Comparison of ENCODE assay signal across 17 cellular contexts in the genomic region with DNA sequence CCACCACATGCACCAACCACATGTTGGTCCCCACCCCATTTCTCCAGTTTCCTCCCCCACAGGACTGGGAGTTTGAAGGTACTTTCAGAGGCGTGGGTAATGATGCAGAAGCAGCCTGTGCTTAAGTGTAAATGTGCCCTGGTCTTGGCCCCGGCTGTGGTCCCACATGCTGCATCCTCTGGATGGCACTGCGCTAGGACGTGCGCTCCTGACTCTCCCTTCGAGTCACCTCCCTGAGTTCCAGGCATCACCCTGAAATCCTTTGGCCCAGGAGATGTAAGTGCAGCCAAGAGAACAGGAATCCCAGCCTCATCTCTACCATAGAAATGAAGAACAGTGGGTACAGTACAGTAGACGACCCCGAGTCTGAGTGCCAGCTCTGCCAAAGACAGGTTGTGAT. TPM values are rescaled to one million over a fixed set of nuclear protein-coding genes. Genes with fewer than 3 reads are reported as not detected.
A peak's percentile ranks its signal among the peaks of the same experiment; 100 is the strongest.
DNase-seq lines count a peak whose midpoint lies in the region; TF ChIP-seq lines count a peak whose summit lies in the region.
"Had no signal": no experiment of that assay in that cellular context is flagged by ENCODE, and none has a peak within 500 bp of the region (broad histone marks: within the 10 kb centered on the region; RNA-seq: fewer than 3 reads in every experiment).

No MANE protein-coding gene starts in this region.

- no peak overlapping the region for H3K14ac ChIP-seq in trophoblast cell (ENCODE audit: low read length)

- no peaks in the 10 kb centered on the region for H3K9me3 ChIP-seq in OCI-LY3 (ENCODE audit: insufficient read depth, low read length)
- peaks cover 3% of the 10 kb centered on the region for H3K9me3 ChIP-seq in trophoblast cell (ENCODE audit: insufficient read depth, low read depth, low read length)
- H3K9me3 ChIP-seq in GM23248 (ENCODE audit: low read depth), result no peaks in the 10 kb centered on the region
- H3K9me3 ChIP-seq: HAP-1 had no signal

- H2AFZ ChIP-seq in OCI-LY3 (ENCODE audit: low read depth, low read length), result no peak overlapping the region
- H2AFZ ChIP-seq in trophoblast cell (ENCODE audit: insufficient read depth, low read length, poor library complexity), result no peak overlapping the region
- no peak overlapping the region for H2AFZ ChIP-seq in GM23248

- no peak overlapping the region for H2BK120ac ChIP-seq in trophoblast cell (ENCODE audit: insufficient read depth, low read length, poor library complexity)

- no peaks in the 10 kb centered on the region for H3F3A ChIP-seq in GM23248 (ENCODE audit: insufficient read depth)

- peak overlapping the region; percentile 75 for H3K4me3 Mint-ChIP-seq in dendritic cell treated with granulocyte-macrophage colony-stimulating factor and Interleukin-4, amounts not matched to agents 40 ng/mL and 50 ng/mL, for 4 days
- H3K4me3 Mint-ChIP-seq: CD8-positive, alpha-beta T cell had no signal

- H2AK5ac ChIP-seq in trophoblast cell (ENCODE audit: low read length), result no peak overlapping the region

- H3K9ac ChIP-seq in OCI-LY3 (ENCODE audit: low read length) (no peak overlapping the region), trophoblast cell (ENCODE audit: low read length) (no peak overlapping the region), GM23248 (no peak overlapping the region)

- peak overlapping the region; percentile 87 for H3K27ac Mint-ChIP-seq in dendritic cell treated with granulocyte-macrophage colony-stimulating factor and Interleukin-4, amounts not matched to agents 40 ng/mL and 50 ng/mL, for 4 days
- H3K27ac Mint-ChIP-seq: CD8-positive, alpha-beta T cell had no signal

- H4K12ac ChIP-seq in trophoblast cell (ENCODE audit: low read depth, low read length), result no peak overlapping the region

- no peak overlapping the region for H3K18ac ChIP-seq in trophoblast cell (ENCODE audit: low read length)

- H4K91ac ChIP-seq in trophoblast cell (ENCODE audit: low read depth, low read length), result no peak overlapping the region

- peak overlapping the region; percentile 55 for H3K27ac ChIP-seq in OCI-LY3 (ENCODE audit: low read length)
- H3K27ac ChIP-seq in trophoblast cell (ENCODE audit: low read depth, low read length), result no peak overlapping the region
- no peak overlapping the region for H3K27ac ChIP-seq in GM23248

- H3K23ac ChIP-seq in trophoblast cell (ENCODE audit: low read length), result peak overlapping the region; percentile 44

- H3K36me3 Mint-ChIP-seq in dendritic cell treated with granulocyte-macrophage colony-stimulating factor and Interleukin-4, amounts not matched to agents 40 ng/mL and 50 ng/mL, for 4 days (ENCODE audit: low read depth), result peaks cover 91% of the 10 kb centered on the region
- H3K36me3 Mint-ChIP-seq: CD8-positive, alpha-beta T cell had no signal

- WGBS in trophoblast cell (ENCODE audit: extremely low coverage, insufficient coverage, insufficient read length), result no CpG with 5 or more reads among the region's 8 CpGs
- 59 to 65% methylated on average over 8 of the region's 8 CpGs for WGBS in GM23248 (ENCODE audit: low coverage in 1 of 2, low lambda C conversion rate in 2 of 2, missing lambda C conversion rate in 2 of 2), 2 experiments

- peaks cover 81% of the 10 kb centered on the region for H3K4me1 Mint-ChIP-seq in dendritic cell treated with granulocyte-macrophage colony-stimulating factor and Interleukin-4, amounts not matched to agents 40 ng/mL and 50 ng/mL, for 4 days (ENCODE audit: low read depth)

- no peak for TF ChIP-seq CTCF in OCI-LY3 (IDR thresholded peaks at IDR 0.05; ENCODE audit: low read depth, low read length)

- no peaks in the 10 kb centered on the region for H3K9me2 ChIP-seq in GM23248 (ENCODE audit: insufficient read depth)

- DNase-seq in trophoblast cell (no peak), GM23248 (no peak), globus pallidus (ENCODE audit: low spot score) (no peak), HCEC 1CT (no peak)
- DNase-seq: ACHN; Calu3; CD8-positive, alpha-beta T cell; DMS79 treated with DMSO at 0.1 percent for 48 hours; GF-D8; IMR-90 had no signal

- H3K79me1 ChIP-seq in trophoblast cell (ENCODE audit: low read length), result no peaks in the 10 kb centered on the region

- H3K4me1 ChIP-seq in OCI-LY3 (ENCODE audit: low read length) (peaks cover 71% of the 10 kb centered on the region), trophoblast cell (ENCODE audit: control insufficient read depth in 1 of 2, insufficient read depth in 2 of 2, low read length in 2 of 2) (peaks cover under 1% of the 10 kb centered on the region in 2 experiments), GM23248 (ENCODE audit: insufficient read depth) (no peaks in the 10 kb centered on the region)

- in situ Hi-C loops in GM23248 (cut with MboI), result no loop called here

- H3K4me3 ChIP-seq in OCI-LY3 (ENCODE audit: low read length) (no peak overlapping the region), trophoblast cell (ENCODE audit: low read depth, low read length) (no peak overlapping the region), GM23248 (no peak overlapping the region)
- H3K4me3 ChIP-seq: HAP-1, K562 had no signal

- no peak overlapping the region for H3K4ac ChIP-seq in trophoblast cell (ENCODE audit: low read depth, low read length)

- H3K27me3 ChIP-seq in OCI-LY3 (ENCODE audit: low read depth, low read length) (no peaks in the 10 kb centered on the region), trophoblast cell (ENCODE audit: insufficient read depth, low read length) (peaks cover 8% of the 10 kb centered on the region), GM23248 (replicated peaks; ENCODE audit: insufficient read depth) (peaks cover 74% of the 10 kb centered on the region)

- H3K79me2 ChIP-seq in OCI-LY3 (ENCODE audit: low read length) (peaks cover 97% of the 10 kb centered on the region), trophoblast cell (ENCODE audit: control insufficient read depth, insufficient read depth, low read length, poor library complexity) (no peaks in the 10 kb centered on the region), GM23248 (ENCODE audit: insufficient read depth) (no peaks in the 10 kb centered on the region)

- H3K9me3 Mint-ChIP-seq in dendritic cell treated with granulocyte-macrophage colony-stimulating factor and Interleukin-4, amounts not matched to agents 40 ng/mL and 50 ng/mL, for 4 days, result no peaks in the 10 kb centered on the region
- H3K9me3 Mint-ChIP-seq: CD8-positive, alpha-beta T cell had no signal

- H2BK12ac ChIP-seq in trophoblast cell (ENCODE audit: low read length), result no peak overlapping the region

- H4K8ac ChIP-seq in trophoblast cell (ENCODE audit: low read depth, low read length), result no peak overlapping the region

- H2BK5ac ChIP-seq in trophoblast cell (ENCODE audit: low read depth, low read length, poor library complexity), result no peak overlapping the region

- no peaks in the 10 kb centered on the region for H3K27me3 Mint-ChIP-seq in dendritic cell treated with granulocyte-macrophage colony-stimulating factor and Interleukin-4, amounts not matched to agents 40 ng/mL and 50 ng/mL, for 4 days

- no peak overlapping the region for H3K4me2 ChIP-seq in OCI-LY3 (ENCODE audit: low read length)
- H3K4me2 ChIP-seq in trophoblast cell (ENCODE audit: low read length), result no peak overlapping the region
- no peak overlapping the region for H3K4me2 ChIP-seq in GM23248 (ENCODE audit: unreplicated experiment)

- H4K20me1 ChIP-seq in OCI-LY3 (ENCODE audit: insufficient read depth, low read length) (peaks cover 63% of the 10 kb centered on the region), GM23248 (ENCODE audit: insufficient read depth) (no peaks in the 10 kb centered on the region)

- H3K36me3 ChIP-seq in OCI-LY3 (replicated peaks; ENCODE audit: low read depth, low read length) (peaks cover 63% of the 10 kb centered on the region), trophoblast cell (ENCODE audit: control insufficient read depth in 1 of 2, insufficient read depth in 2 of 2, low read length in 2 of 2) (no peaks in the 10 kb centered on the region), GM23248 (ENCODE audit: low read depth) (no peaks in the 10 kb centered on the region)
- H3K36me3 ChIP-seq: HAP-1 had no signal

- intact Hi-C loops in dendritic cell treated with granulocyte-macrophage colony-stimulating factor and Interleukin-4, amounts not matched to agents 40 ng/mL and 50 ng/mL, for 4 days (cut with micrococcal nuclease), result no loop called here

RNA-seq across cellular contexts. Expression of gene HCK, which starts 5.7 kb away (rescaled TPM):
- polyA plus RNA-seq in trophoblast cell (2013), result 0.04 TPM in 1 of 2 replicates, not detected in the other
- not detected in 2 replicates for total RNA-seq in GM23248 (2014; rRNA removed; shearing (Covaris generic))
- not detected in 2 replicates for polyA plus RNA-seq in GM23248 (2016; fragmentation: Nextera tagmentation; extraction: Ambion mirVana)
- total RNA-seq: Calu3, H4, HT1080, IMR-90 had no signal
- polyA plus RNA-seq: IMR-90 had no signal

RNA-seq across cellular contexts. Expression of gene CCM2L, which starts 47.5 kb away (rescaled TPM):
- 0.24 and 0.25 TPM in 2 replicates for polyA plus RNA-seq in trophoblast cell (2013)
- total RNA-seq in GM23248 (2014; rRNA removed; shearing (Covaris generic)), result not detected in 2 replicates
- not detected in 2 replicates for polyA plus RNA-seq in GM23248 (2016; fragmentation: Nextera tagmentation; extraction: Ambion mirVana)
- total RNA-seq: Calu3; CD8-positive, alpha-beta T cell; HT1080; IMR-90; K562 had no signal
- polyA plus RNA-seq: BJ, IMR-90 had no signal

RNA-seq across cellular contexts. Expression of gene TM9SF4, which starts 51.7 kb away (rescaled TPM):
- polyA plus RNA-seq in trophoblast cell (2013), result 56.8 and 57.8 TPM in 2 replicates
- 40.3 and 41.3 TPM in 2 replicates for total RNA-seq in GM23248 (2014; rRNA removed; shearing (Covaris generic))
- 35.2 and 38.6 TPM in 2 replicates for polyA plus RNA-seq in GM23248 (2016; fragmentation: Nextera tagmentation; extraction: Ambion mirVana)
